ENCODE assay signal across 16 cellular contexts in the genomic region with DNA sequence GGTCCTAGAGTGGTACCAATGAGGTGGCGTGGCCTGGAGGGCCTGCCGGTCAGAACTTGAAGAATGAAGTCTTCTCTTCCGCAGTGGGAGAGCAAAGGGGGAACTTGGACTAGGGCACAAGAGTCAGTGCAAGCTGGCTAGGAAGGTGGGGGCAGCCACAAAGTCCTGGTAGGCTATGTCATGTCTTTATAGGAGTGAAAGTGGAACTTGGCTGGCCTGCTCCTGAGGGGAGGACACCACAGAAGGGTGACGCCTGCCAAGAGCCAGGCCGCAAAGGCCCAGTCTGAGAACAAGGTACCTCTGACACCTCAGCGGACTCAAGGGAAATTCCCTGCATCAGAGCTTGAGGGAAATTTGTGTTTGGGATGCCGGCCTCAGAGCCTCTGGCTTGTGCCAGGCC. TPM values are rescaled to one million over a fixed set of nuclear protein-coding genes. Genes with fewer than 3 reads are reported as not detected.
DNase-seq lines count a peak whose midpoint lies in the region; ATAC-seq lines count a peak whose summit lies in the region.
"Had no signal": no experiment of that assay in that cellular context is flagged by ENCODE, and none has a peak within 500 bp of the region (broad histone marks: within the 10 kb centered on the region; RNA-seq: fewer than 3 reads in every experiment).

No MANE protein-coding gene starts in this region.

- ATAC-seq in left ventricle myocardium superior: peak; percentile 87
- no peak for ATAC-seq in activated CD8-positive, alpha-beta memory T cell treated with anti-CD3 and anti-CD28 coated beads, Interleukin-2, amount 10 ng/mL, durations not matched to agents 7 days and 5 days
- ATAC-seq: left colon had no signal

- H3K9me3 Mint-ChIP-seq in activated CD8-positive, alpha-beta memory T cell treated with anti-CD3 and anti-CD28 coated beads, Interleukin-2, amount 10 ng/mL, durations not matched to agents 7 days and 5 days (ENCODE audit: low read depth): no peaks in the 10 kb centered on the region
- H3K9me3 Mint-ChIP-seq: activated T-cell treated with anti-CD3 and anti-CD28 coated beads, Interleukin-2, amount 50 U/mL, for 24 hours; stimulated activated naive CD8-positive, alpha-beta T cell treated with anti-CD3 and anti-CD28 coated beads, Interleukin-15, Interleukin-2, amounts not matched to agents 100 ng/mL and 50 ng/mL, for 24 hours had no signal

- DNase-seq in H4 (ENCODE audit: low spot score) (peak; percentile 38), SKM-1 treated with dmso at 0.1 percent for 144 hours (lab: John Stamatoyannopoulos, UW; ENCODE audit: unreplicated experiment) (peak; percentile 45), left ventricle myocardium superior (peak; percentile 70), pons (ENCODE audit: low spot score) (peak; percentile 62), HuH-7 (ENCODE audit: low spot score) (no peak), GDM1 (lab: John Stamatoyannopoulos, UW) (no peak)
- DNase-seq in stimulated activated naive CD4-positive, alpha-beta T cell treated with Interleukin-2 at 50 U/mL for 16 hours (lab: John Stamatoyannopoulos, UW): no peak
- no peak for DNase-seq in activated CD8-positive, alpha-beta memory T cell treated with anti-CD3 and anti-CD28 coated beads, Interleukin-2, amount 10 ng/mL, durations not matched to agents 7 days and 5 days
- DNase-seq: activated CD4-positive, alpha-beta T cell treated with anti-CD3 and anti-CD28 coated beads, Interleukin-2, amount 50 U/mL, for 1 hour; activated T-cell treated with anti-CD3 and anti-CD28 coated beads, Interleukin-2, amount 50 U/mL, for 24 hours; KBM-7; NCI-H2029; small intestine; T-helper 9 cell had no signal

- peaks cover 2% of the 10 kb centered on the region for H3K4me1 Mint-ChIP-seq in activated CD8-positive, alpha-beta memory T cell treated with anti-CD3 and anti-CD28 coated beads, Interleukin-2, amount 10 ng/mL, durations not matched to agents 7 days and 5 days

- no peak overlapping the region for H3K27ac Mint-ChIP-seq in activated CD8-positive, alpha-beta memory T cell treated with anti-CD3 and anti-CD28 coated beads, Interleukin-2, amount 10 ng/mL, durations not matched to agents 7 days and 5 days
- H3K27ac Mint-ChIP-seq: activated T-cell treated with anti-CD3 and anti-CD28 coated beads, Interleukin-2, amount 50 U/mL, for 24 hours; stimulated activated naive CD8-positive, alpha-beta T cell treated with anti-CD3 and anti-CD28 coated beads, Interleukin-15, Interleukin-2, amounts not matched to agents 100 ng/mL and 50 ng/mL, for 24 hours had no signal

- peaks cover 30% of the 10 kb centered on the region for H3K27me3 Mint-ChIP-seq in activated CD8-positive, alpha-beta memory T cell treated with anti-CD3 and anti-CD28 coated beads, Interleukin-2, amount 10 ng/mL, durations not matched to agents 7 days and 5 days
- H3K27me3 Mint-ChIP-seq: stimulated activated naive CD8-positive, alpha-beta T cell treated with anti-CD3 and anti-CD28 coated beads, Interleukin-15, Interleukin-2, amounts not matched to agents 100 ng/mL and 50 ng/mL, for 24 hours had no signal

- no peaks in the 10 kb centered on the region for H3K36me3 Mint-ChIP-seq in activated CD8-positive, alpha-beta memory T cell treated with anti-CD3 and anti-CD28 coated beads, Interleukin-2, amount 10 ng/mL, durations not matched to agents 7 days and 5 days

- intact Hi-C loops in left ventricle myocardium superior (cut with micrococcal nuclease): no loop called here

- CTCF ChIA-PET in activated CD8-positive, alpha-beta memory T cell treated with anti-CD3 and anti-CD28 coated beads, Interleukin-2, amount 10 ng/mL, durations not matched to agents 7 days and 5 days (lab: Charles Lee): no interaction called here

- H3K4me3 Mint-ChIP-seq in activated CD8-positive, alpha-beta memory T cell treated with anti-CD3 and anti-CD28 coated beads, Interleukin-2, amount 10 ng/mL, durations not matched to agents 7 days and 5 days: no peak overlapping the region
- H3K4me3 Mint-ChIP-seq: activated T-cell treated with anti-CD3 and anti-CD28 coated beads, Interleukin-2, amount 50 U/mL, for 24 hours; stimulated activated naive CD8-positive, alpha-beta T cell treated with anti-CD3 and anti-CD28 coated beads, Interleukin-15, Interleukin-2, amounts not matched to agents 100 ng/mL and 50 ng/mL, for 24 hours had no signal

RNA-seq across cellular contexts. Expression of gene MAP3K20, which starts 32.2 kb away (rescaled TPM):
- total RNA-seq in H4 (2014; rRNA removed; shearing (Covaris generic)): 22.4 and 29.8 TPM in 2 replicates
- total RNA-seq in left ventricle myocardium superior: 429 TPM
- total RNA-seq in activated CD8-positive, alpha-beta memory T cell treated with anti-CD3 and anti-CD28 coated beads, Interleukin-2, amount 10 ng/mL, durations not matched to agents 7 days and 5 days: 10 to 100 TPM; 11.4 to 16.1 TPM

Comparison
In these comparisons a context has a peak if more than half of its experiments do, and no peak if none do; other contexts are left out.
1. DNase-seq: peak in H4 (single experiment), SKM-1 treated with dmso at 0.1 percent for 144 hours (single experiment), left ventricle myocardium superior (single experiment) and pons (single experiment); none in HuH-7 (single experiment), GDM1 (single experiment), stimulated activated naive CD4-positive, alpha-beta T cell treated with Interleukin-2 at 50 U/mL for 16 hours (single experiment) and activated CD8-positive, alpha-beta memory T cell treated with anti-CD3 and anti-CD28 coated beads, Interleukin-2, amount 10 ng/mL, durations not matched to agents 7 days and 5 days (single experiment).
2. RNA of gene MAP3K20, which starts 32.2 kb away (total RNA-seq): 429 TPM in left ventricle myocardium superior (single experiment); 22.4 to 29.8 TPM in H4 and 11.4 to 16.1 TPM in activated CD8-positive, alpha-beta memory T cell treated with anti-CD3 and anti-CD28 coated beads, Interleukin-2, amount 10 ng/mL, durations not matched to agents 7 days and 5 days; every median in the first group is over 10 times any median in the second.